In the genomic region with DNA sequence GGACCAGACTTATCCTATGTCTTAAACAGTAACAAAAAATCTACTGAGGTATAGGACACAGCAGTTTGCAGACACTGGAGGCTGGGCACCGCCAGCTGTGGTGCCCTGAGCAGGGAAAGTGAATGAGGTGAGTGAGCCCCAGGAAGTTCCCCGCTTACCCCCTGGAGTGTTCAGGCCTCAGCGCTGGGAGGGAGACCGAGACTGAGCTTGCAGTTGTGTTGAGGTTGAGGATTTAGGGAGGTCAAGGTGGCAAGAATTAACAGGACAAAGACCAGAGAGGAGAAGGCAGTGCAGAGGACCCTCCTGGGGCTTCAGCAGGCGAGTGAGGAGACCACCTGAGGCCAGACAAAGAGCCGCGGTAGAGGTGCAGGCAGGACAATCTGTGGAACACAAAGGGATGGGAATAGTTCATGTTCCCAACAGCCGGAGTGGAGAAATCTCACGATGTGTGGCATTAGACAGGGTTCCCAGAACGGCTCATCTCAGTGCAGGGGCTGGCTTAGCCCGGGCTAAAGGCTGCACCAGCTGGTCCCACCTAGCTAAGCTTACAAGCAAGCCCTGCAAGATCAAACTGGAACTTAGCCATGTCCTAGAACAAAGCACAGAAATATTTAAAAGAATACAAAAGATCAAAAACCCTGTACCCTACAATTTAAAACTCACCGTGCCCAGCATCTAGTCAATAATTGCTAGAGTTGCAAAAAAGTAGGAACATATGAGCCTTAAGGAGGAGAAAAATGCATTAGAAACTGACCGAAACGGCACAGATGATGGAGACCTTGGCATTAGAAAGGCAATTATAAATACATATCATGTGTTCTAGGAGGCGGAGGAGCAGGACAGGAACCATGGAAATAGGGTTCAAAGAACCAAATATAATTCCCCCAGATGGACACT, we compare ENCODE assay signal across 1 cellular context.
TF ChIP-seq lines count a peak whose summit lies in the region.

No MANE protein-coding gene starts in this region.

TF ChIP-seq in GM23338, 12 proteins besides CTCF, POLR2A, EP300 and RAD21 (continued from another document):
- TF ChIP-seq, protein P1, sequence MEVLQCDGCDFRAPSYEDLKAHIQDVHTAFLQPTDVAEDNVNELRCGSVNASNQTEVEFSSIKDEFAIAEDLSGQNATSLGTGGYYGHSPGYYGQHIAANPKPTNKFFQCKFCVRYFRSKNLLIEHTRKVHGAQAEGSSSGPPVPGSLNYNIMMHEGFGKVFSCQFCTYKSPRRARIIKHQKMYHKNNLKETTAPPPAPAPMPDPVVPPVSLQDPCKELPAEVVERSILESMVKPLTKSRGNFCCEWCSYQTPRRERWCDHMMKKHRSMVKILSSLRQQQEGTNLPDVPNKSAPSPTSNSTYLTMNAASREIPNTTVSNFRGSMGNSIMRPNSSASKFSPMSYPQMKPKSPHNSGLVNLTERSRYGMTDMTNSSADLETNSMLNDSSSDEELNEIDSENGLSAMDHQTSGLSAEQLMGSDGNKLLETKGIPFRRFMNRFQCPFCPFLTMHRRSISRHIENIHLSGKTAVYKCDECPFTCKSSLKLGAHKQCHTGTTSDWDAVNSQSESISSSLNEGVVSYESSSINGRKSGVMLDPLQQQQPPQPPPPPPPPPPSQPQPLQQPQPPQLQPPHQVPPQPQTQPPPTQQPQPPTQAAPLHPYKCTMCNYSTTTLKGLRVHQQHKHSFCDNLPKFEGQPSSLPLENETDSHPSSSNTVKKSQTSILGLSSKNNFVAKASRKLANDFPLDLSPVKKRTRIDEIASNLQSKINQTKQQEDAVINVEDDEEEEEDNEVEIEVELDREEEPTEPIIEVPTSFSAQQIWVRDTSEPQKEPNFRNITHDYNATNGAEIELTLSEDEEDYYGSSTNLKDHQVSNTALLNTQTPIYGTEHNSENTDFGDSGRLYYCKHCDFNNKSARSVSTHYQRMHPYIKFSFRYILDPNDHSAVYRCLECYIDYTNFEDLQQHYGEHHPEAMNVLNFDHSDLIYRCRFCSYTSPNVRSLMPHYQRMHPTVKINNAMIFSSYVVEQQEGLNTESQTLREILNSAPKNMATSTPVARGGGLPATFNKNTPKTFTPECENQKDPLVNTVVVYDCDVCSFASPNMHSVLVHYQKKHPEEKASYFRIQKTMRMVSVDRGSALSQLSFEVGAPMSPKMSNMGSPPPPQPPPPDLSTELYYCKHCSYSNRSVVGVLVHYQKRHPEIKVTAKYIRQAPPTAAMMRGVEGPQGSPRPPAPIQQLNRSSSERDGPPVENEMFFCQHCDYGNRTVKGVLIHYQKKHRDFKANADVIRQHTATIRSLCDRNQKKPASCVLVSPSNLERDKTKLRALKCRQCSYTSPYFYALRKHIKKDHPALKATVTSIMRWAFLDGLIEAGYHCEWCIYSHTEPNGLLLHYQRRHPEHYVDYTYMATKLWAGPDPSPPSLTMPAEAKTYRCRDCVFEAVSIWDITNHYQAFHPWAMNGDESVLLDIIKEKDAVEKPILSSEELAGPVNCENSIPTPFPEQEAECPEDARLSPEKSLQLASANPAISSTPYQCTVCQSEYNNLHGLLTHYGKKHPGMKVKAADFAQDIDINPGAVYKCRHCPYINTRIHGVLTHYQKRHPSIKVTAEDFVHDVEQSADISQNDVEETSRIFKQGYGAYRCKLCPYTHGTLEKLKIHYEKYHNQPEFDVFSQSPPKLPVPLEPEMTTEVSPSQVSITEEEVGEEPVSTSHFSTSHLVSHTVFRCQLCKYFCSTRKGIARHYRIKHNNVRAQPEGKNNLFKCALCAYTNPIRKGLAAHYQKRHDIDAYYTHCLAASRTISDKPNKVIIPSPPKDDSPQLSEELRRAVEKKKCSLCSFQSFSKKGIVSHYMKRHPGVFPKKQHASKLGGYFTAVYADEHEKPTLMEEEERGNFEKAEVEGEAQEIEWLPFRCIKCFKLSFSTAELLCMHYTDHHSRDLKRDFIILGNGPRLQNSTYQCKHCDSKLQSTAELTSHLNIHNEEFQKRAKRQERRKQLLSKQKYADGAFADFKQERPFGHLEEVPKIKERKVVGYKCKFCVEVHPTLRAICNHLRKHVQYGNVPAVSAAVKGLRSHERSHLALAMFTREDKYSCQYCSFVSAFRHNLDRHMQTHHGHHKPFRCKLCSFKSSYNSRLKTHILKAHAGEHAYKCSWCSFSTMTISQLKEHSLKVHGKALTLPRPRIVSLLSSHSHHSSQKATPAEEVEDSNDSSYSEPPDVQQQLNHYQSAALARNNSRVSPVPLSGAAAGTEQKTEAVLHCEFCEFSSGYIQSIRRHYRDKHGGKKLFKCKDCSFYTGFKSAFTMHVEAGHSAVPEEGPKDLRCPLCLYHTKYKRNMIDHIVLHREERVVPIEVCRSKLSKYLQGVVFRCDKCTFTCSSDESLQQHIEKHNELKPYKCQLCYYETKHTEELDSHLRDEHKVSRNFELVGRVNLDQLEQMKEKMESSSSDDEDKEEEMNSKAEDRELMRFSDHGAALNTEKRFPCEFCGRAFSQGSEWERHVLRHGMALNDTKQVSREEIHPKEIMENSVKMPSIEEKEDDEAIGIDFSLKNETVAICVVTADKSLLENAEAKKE (CRISPR knock-in tag; IDR thresholded peaks at IDR 0.05), result no peak
